In genomic region chr6:111993342-111993741, GRCh38 we compare ENCODE assay signal across 15 cellular contexts.
DNase-seq lines count a peak whose midpoint lies in the region; ATAC-seq and TF ChIP-seq lines count a peak whose summit lies in the region.
"Had no signal": no experiment of that assay in that cellular context is flagged by ENCODE, and none has a peak within 500 bp of the region (broad histone marks: within the 10 kb centered on the region; RNA-seq: fewer than 3 reads in every experiment).

No MANE protein-coding gene starts in this region.

- H3K4me1 ChIP-seq in GM23248 (ENCODE audit: insufficient read depth), result peaks cover 23% of the 10 kb centered on the region
- peaks cover 13% of the 10 kb centered on the region for H3K4me1 ChIP-seq in suprapubic skin

- no peak for TF ChIP-seq POLR2A in suprapubic skin (IDR thresholded peaks at IDR 0.05)

- no peaks in the 10 kb centered on the region for H3K27me3 Mint-ChIP-seq in activated naive CD8-positive, alpha-beta T cell treated with anti-CD3 and anti-CD28 coated beads, Interleukin-2, amount 50 U/mL, for 24 hours

- 96 to 99% methylated on average over 6 of the region's 6 CpGs for WGBS in GM23248 (ENCODE audit: low coverage in 1 of 2, low lambda C conversion rate in 2 of 2, missing lambda C conversion rate in 2 of 2), 2 experiments
- 83% methylated on average over 6 of the region's 6 CpGs for WGBS in suprapubic skin

- no peaks in the 10 kb centered on the region for H3K36me3 ChIP-seq in GM23248 (ENCODE audit: low read depth)
- no peaks in the 10 kb centered on the region for H3K36me3 ChIP-seq in suprapubic skin
- H3K36me3 ChIP-seq: left lung, thyroid gland had no signal

- H3K9me3 ChIP-seq in GM23248 (ENCODE audit: low read depth) (no peaks in the 10 kb centered on the region), suprapubic skin (no peaks in the 10 kb centered on the region)
- H3K9me3 ChIP-seq: left lung, thyroid gland had no signal

- in situ Hi-C loops in GM23248 (cut with MboI), result no loop called here

- no peak for TF ChIP-seq CTCF in suprapubic skin (IDR thresholded peaks at IDR 0.05)

- TF ChIP-seq EP300 in suprapubic skin (IDR thresholded peaks at IDR 0.05), result no peak

- H3K27me3 ChIP-seq in GM23248 (replicated peaks; ENCODE audit: insufficient read depth) (no peaks in the 10 kb centered on the region), suprapubic skin (no peaks in the 10 kb centered on the region)
- H3K27me3 ChIP-seq: left lung, thyroid gland had no signal

- H3K36me3 Mint-ChIP-seq in activated naive CD8-positive, alpha-beta T cell treated with anti-CD3 and anti-CD28 coated beads, Interleukin-2, amount 50 U/mL, for 24 hours (ENCODE audit: low read depth), result no peaks in the 10 kb centered on the region

- H3K79me2 ChIP-seq in GM23248 (ENCODE audit: insufficient read depth), result no peaks in the 10 kb centered on the region

- H3K4me3 ChIP-seq in GM23248 (no peak overlapping the region), suprapubic skin (no peak overlapping the region)
- H3K4me3 ChIP-seq: left lung, thyroid gland had no signal

- H4K20me1 ChIP-seq in GM23248 (ENCODE audit: insufficient read depth), result no peaks in the 10 kb centered on the region

- H3K9ac ChIP-seq in GM23248, result no peak overlapping the region

- peak; percentile 1 for ATAC-seq in HG02610 (IDR thresholded peaks at IDR 0.05; ENCODE audit: unreplicated experiment)
- ATAC-seq in activated naive CD8-positive, alpha-beta T cell treated with anti-CD3 and anti-CD28 coated beads, Interleukin-2, amount 50 U/mL, for 24 hours, result no peak
- ATAC-seq: left lung had no signal

- peak overlapping the region; percentile 95 for H3K27ac Mint-ChIP-seq in activated naive CD8-positive, alpha-beta T cell treated with anti-CD3 and anti-CD28 coated beads, Interleukin-2, amount 50 U/mL, for 24 hours
- H3K27ac Mint-ChIP-seq: nephron progenitor cell had no signal

- DNase-seq in COR-L47 (lab: John Stamatoyannopoulos, UW) (peak; percentile 40), NCI-H345 (lab: John Stamatoyannopoulos, UW) (peak; percentile 55), GM23248 (no peak), amniotic stem cell (lab: John Stamatoyannopoulos, UW) (no peak), suprapubic skin (ENCODE audit: low spot score in 2 of 2) (no peak), HPDE6-E6E7 (ENCODE audit: extremely low spot score) (no peak)
- DNase-seq in activated naive CD8-positive, alpha-beta T cell treated with anti-CD3 and anti-CD28 coated beads, Interleukin-2, amount 50 U/mL, for 24 hours, result no peak
- DNase-seq: caudate nucleus, head of caudate nucleus, left lung, NCI-H1694 treated with DMSO at 0.1 percent for 48 hours, nephron progenitor cell, T1000, thyroid gland had no signal

- no peak overlapping the region for H2AFZ ChIP-seq in GM23248

- no peaks in the 10 kb centered on the region for H3K9me2 ChIP-seq in GM23248 (ENCODE audit: insufficient read depth)

- no peak overlapping the region for H3K27ac ChIP-seq in GM23248
- no peak overlapping the region for H3K27ac ChIP-seq in suprapubic skin
- H3K27ac ChIP-seq: left lung, thyroid gland had no signal

- no peak overlapping the region for H3K4me2 ChIP-seq in GM23248 (ENCODE audit: unreplicated experiment)

- peak overlapping the region; percentile 43 for H3K4me3 Mint-ChIP-seq in activated naive CD8-positive, alpha-beta T cell treated with anti-CD3 and anti-CD28 coated beads, Interleukin-2, amount 50 U/mL, for 24 hours
- H3K4me3 Mint-ChIP-seq: nephron progenitor cell had no signal

- no peaks in the 10 kb centered on the region for H3F3A ChIP-seq in GM23248 (ENCODE audit: insufficient read depth)

- peaks cover 85% of the 10 kb centered on the region for H3K4me1 Mint-ChIP-seq in activated naive CD8-positive, alpha-beta T cell treated with anti-CD3 and anti-CD28 coated beads, Interleukin-2, amount 50 U/mL, for 24 hours

- peaks cover 4% of the 10 kb centered on the region for H3K9me3 Mint-ChIP-seq in activated naive CD8-positive, alpha-beta T cell treated with anti-CD3 and anti-CD28 coated beads, Interleukin-2, amount 50 U/mL, for 24 hours

Comparison
In these comparisons a context has a peak if more than half of its experiments do, and no peak if none do; other contexts are left out.
1. DNase-seq: peak in COR-L47 (single experiment) and NCI-H345 (single experiment); none in activated naive CD8-positive, alpha-beta T cell treated with anti-CD3 and anti-CD28 coated beads, Interleukin-2, amount 50 U/mL, for 24 hours (single experiment), GM23248 (single experiment), amniotic stem cell (single experiment), suprapubic skin (0 of 2) and HPDE6-E6E7 (single experiment).